In genomic region chr7:93315896-93316295, GRCh38 we compare ENCODE assay signal across 27 cellular contexts.
DNase-seq lines count a peak whose midpoint lies in the region; TF ChIP-seq lines count a peak whose summit lies in the region.
"Had no signal": no experiment of that assay in that cellular context is flagged by ENCODE, and none has a peak within 500 bp of the region (broad histone marks: within the 10 kb centered on the region; RNA-seq: fewer than 3 reads in every experiment).

No MANE protein-coding gene starts in this region.

- 0 out of 2 replicates have a peak overlapping the region, but pooled peaks have one; percentile 27 for H3K27ac ChIP-seq in SJSA1
- H3K27ac ChIP-seq in prostate gland = no peak overlapping the region
- H3K27ac ChIP-seq: cardiac muscle cell, coronary artery, gastrocnemius medialis, pancreas, right atrium auricular region, SJCRH30 had no signal

- TF ChIP-seq CTCF in AG10803 (conservative IDR thresholded peaks at IDR 0.05; ENCODE audit: low read length) (no peak), prostate gland (IDR thresholded peaks at IDR 0.05) (no peak)

- H3K4me3 ChIP-seq in AG10803 (ENCODE audit: low read length) (no peak overlapping the region), SJSA1 (no peak overlapping the region), prostate gland (no peak overlapping the region)
- H3K4me3 ChIP-seq: cardiac muscle cell, coronary artery, gastrocnemius medialis, pancreas, right atrium auricular region, SJCRH30 had no signal

- intact Hi-C loops in prostate gland (cut with DNase I) = no loop called here

- H3K27me3 ChIP-seq in SJSA1 (replicated peaks) = no peaks in the 10 kb centered on the region
- no peaks in the 10 kb centered on the region for H3K27me3 ChIP-seq in prostate gland (replicated peaks; ENCODE audit: insufficient read depth)
- H3K27me3 ChIP-seq: cardiac muscle cell, gastrocnemius medialis, pancreas, right atrium auricular region, SJCRH30 had no signal

- DNase-seq in AG10803 (ENCODE audit: low read depth) = peak; percentile 16
- peak; percentile 63 for DNase-seq in EL
- peak in 1 of 2 experiments; percentile 56 for DNase-seq in SJSA1 (ENCODE audit: low read depth in 1 of 2, low spot score in 2 of 2)
- peak; percentile 15 for DNase-seq in fibroblast of peridontal ligament (ENCODE audit: extremely low read depth)
- no peak for DNase-seq in stimulated activated CD4-positive, alpha-beta T cell treated with anti-CD3 and anti-CD28 coated beads, Interleukin-4, amount 100 ng/mL, for 24 hours
- DNase-seq in NCI-H82 treated with DMSO at 0.1 percent for 48 hours (lab: John Stamatoyannopoulos, UW; ENCODE audit: unreplicated experiment) = no peak
- no peak for DNase-seq in prostate gland (ENCODE audit: low spot score)
- DNase-seq: activated CD4-positive, CD25-positive, alpha-beta regulatory T cell treated with anti-CD3 and anti-CD28 coated beads, Interleukin-2, amount 50 U/mL, for 72 hours; activated CD8-positive, alpha-beta memory T cell treated with anti-CD3 and anti-CD28 coated beads for 24 hours; CD8-positive, alpha-beta T cell; DMS 273 treated with DMSO at 0.1 percent for 48 hours; effector memory CD8-positive, alpha-beta T cell; gastrocnemius medialis; hypothalamus; immature natural killer cell; left colon; NCI-H2029; NCI-H2227 treated with DMSO at 0.1 percent for 48 hours; NCI-H69; pancreas; SJCRH30; stimulated activated CD4-positive, alpha-beta T cell treated with anti-CD3 and anti-CD28 coated beads, Interleukin-2, amount 100 ng/mL, for 48 hours; stimulated activated naive B cell treated with anti-CD40 and anti-IgM and Interleukin-4, amounts not matched to agents 10 μg/mL and 1 μg/mL and 100 μg/mL, for 72 hours; T-helper 1 cell had no signal

- 98% methylated on average over 2 of the region's 2 CpGs for WGBS in prostate gland

- no peak for TF ChIP-seq POLR2A in prostate gland (IDR thresholded peaks at IDR 0.05)

- H3K4me1 ChIP-seq in SJSA1 (replicated peaks) (peaks cover 17% of the 10 kb centered on the region), prostate gland (replicated peaks) (no peaks in the 10 kb centered on the region)
- H3K4me1 ChIP-seq: gastrocnemius medialis, pancreas, right atrium auricular region, SJCRH30 had no signal

- H3K36me3 ChIP-seq in SJSA1 = peaks cover 5% of the 10 kb centered on the region; the same call in 1 of the 2 replicates
- H3K36me3 ChIP-seq in prostate gland = no peaks in the 10 kb centered on the region
- H3K36me3 ChIP-seq: cardiac muscle cell had no signal

- H3K9me3 ChIP-seq in SJSA1 (replicated peaks) = no peaks in the 10 kb centered on the region
- no peaks in the 10 kb centered on the region for H3K9me3 ChIP-seq in prostate gland
- H3K9me3 ChIP-seq: gastrocnemius medialis, pancreas, right atrium auricular region, SJCRH30 had no signal

Comparison
In these comparisons a context has a peak if more than half of its experiments do, and no peak if none do; other contexts are left out.
1. DNase-seq: peak in AG10803 (single experiment), EL (single experiment) and fibroblast of peridontal ligament (single experiment); none in stimulated activated CD4-positive, alpha-beta T cell treated with anti-CD3 and anti-CD28 coated beads, Interleukin-4, amount 100 ng/mL, for 24 hours (single experiment), NCI-H82 treated with DMSO at 0.1 percent for 48 hours (single experiment) and prostate gland (single experiment).